In the genomic region with DNA sequence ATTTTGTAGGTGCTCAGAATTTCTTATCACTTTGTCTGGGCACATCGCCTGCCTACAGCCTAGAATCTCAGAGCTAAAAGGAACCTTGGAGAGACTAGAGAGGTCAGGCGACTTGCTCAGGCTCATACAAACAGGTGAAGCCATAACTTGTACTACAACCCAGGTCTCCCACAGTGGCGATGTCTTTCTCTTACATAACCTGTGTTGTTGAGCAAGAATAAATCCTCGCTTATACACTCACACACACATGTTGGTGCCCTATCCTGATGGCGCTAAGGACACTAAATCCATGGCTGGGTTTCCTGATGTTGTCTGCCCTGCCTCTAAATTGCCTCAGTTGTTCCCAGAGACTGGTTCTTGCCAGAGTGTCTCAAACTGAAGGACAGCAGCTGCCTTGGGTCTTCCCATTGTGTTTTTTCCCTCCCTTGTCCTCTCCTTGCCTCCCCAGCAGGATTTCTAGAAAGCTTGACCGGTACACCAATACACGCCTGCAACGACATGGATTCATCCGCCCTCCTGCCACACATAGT, we compare ENCODE assay signal across 2 cellular contexts.
TF ChIP-seq lines count a peak whose summit lies in the region.

No MANE protein-coding gene starts in this region.

TF ChIP-seq in liver, 16 proteins besides CTCF, POLR2A, EP300 and RAD21:
- no peak for TF ChIP-seq FOXA1 (IDR thresholded peaks at IDR 0.05)
- no peak for TF ChIP-seq MAX (IDR thresholded peaks at IDR 0.05)
- TF ChIP-seq, protein P1, sequence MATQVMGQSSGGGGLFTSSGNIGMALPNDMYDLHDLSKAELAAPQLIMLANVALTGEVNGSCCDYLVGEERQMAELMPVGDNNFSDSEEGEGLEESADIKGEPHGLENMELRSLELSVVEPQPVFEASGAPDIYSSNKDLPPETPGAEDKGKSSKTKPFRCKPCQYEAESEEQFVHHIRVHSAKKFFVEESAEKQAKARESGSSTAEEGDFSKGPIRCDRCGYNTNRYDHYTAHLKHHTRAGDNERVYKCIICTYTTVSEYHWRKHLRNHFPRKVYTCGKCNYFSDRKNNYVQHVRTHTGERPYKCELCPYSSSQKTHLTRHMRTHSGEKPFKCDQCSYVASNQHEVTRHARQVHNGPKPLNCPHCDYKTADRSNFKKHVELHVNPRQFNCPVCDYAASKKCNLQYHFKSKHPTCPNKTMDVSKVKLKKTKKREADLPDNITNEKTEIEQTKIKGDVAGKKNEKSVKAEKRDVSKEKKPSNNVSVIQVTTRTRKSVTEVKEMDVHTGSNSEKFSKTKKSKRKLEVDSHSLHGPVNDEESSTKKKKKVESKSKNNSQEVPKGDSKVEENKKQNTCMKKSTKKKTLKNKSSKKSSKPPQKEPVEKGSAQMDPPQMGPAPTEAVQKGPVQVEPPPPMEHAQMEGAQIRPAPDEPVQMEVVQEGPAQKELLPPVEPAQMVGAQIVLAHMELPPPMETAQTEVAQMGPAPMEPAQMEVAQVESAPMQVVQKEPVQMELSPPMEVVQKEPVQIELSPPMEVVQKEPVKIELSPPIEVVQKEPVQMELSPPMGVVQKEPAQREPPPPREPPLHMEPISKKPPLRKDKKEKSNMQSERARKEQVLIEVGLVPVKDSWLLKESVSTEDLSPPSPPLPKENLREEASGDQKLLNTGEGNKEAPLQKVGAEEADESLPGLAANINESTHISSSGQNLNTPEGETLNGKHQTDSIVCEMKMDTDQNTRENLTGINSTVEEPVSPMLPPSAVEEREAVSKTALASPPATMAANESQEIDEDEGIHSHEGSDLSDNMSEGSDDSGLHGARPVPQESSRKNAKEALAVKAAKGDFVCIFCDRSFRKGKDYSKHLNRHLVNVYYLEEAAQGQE (IDR thresholded peaks at IDR 0.05), result no peak
- no peak for TF ChIP-seq FOXA2 (IDR thresholded peaks at IDR 0.05)
- peak; percentile 20 for TF ChIP-seq YY1 (IDR thresholded peaks at IDR 0.05)
- TF ChIP-seq SP1 (IDR thresholded peaks at IDR 0.05), result no peak
- TF ChIP-seq RXRA (IDR thresholded peaks at IDR 0.05), result no peak
- TF ChIP-seq ATF3 (IDR thresholded peaks at IDR 0.05), result no peak
- peak in 1 of 2 donors; percentile 34 for TF ChIP-seq HNF4A (conservative IDR thresholded peaks at IDR 0.05)
- no peak for TF ChIP-seq EGR1 (IDR thresholded peaks at IDR 0.05; ENCODE audit: low read depth in 2 of 2)
- TF ChIP-seq HNF4G (IDR thresholded peaks at IDR 0.05), result no peak
- TF ChIP-seq TAF1 (conservative IDR thresholded peaks at IDR 0.05), result no peak
- no peak for TF ChIP-seq GABPA (IDR thresholded peaks at IDR 0.05 in 1 of 2, conservative IDR thresholded peaks at IDR 0.05 in 1 of 2)
- TF ChIP-seq JUND (IDR thresholded peaks at IDR 0.05), result no peak

TF ChIP-seq in HepG2, 621 proteins besides CTCF, POLR2A, EP300 and RAD21:
- TF ChIP-seq, protein P2, sequence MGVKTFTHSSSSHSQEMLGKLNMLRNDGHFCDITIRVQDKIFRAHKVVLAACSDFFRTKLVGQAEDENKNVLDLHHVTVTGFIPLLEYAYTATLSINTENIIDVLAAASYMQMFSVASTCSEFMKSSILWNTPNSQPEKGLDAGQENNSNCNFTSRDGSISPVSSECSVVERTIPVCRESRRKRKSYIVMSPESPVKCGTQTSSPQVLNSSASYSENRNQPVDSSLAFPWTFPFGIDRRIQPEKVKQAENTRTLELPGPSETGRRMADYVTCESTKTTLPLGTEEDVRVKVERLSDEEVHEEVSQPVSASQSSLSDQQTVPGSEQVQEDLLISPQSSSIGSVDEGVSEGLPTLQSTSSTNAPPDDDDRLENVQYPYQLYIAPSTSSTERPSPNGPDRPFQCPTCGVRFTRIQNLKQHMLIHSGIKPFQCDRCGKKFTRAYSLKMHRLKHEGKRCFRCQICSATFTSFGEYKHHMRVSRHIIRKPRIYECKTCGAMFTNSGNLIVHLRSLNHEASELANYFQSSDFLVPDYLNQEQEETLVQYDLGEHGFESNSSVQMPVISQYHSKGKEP (CRISPR knock-in tag; IDR thresholded peaks at IDR 0.05), result no peak
- TF ChIP-seq SRF (IDR thresholded peaks at IDR 0.05; ENCODE audit: low read depth, low read length) (no peak), ZNF17 (CRISPR knock-in tag; IDR thresholded peaks at IDR 0.05) (no peak), RFX1 (IDR thresholded peaks at IDR 0.05) (no peak), ZNF234 (CRISPR knock-in tag; conservative IDR thresholded peaks at IDR 0.05) (no peak), RORA (CRISPR knock-in tag; IDR thresholded peaks at IDR 0.05) (no peak), ZNF646 (CRISPR knock-in tag; IDR thresholded peaks at IDR 0.05) (no peak), KDM1A (CRISPR knock-in tag; IDR thresholded peaks at IDR 0.05) (no peak)
- TF ChIP-seq, protein P3, sequence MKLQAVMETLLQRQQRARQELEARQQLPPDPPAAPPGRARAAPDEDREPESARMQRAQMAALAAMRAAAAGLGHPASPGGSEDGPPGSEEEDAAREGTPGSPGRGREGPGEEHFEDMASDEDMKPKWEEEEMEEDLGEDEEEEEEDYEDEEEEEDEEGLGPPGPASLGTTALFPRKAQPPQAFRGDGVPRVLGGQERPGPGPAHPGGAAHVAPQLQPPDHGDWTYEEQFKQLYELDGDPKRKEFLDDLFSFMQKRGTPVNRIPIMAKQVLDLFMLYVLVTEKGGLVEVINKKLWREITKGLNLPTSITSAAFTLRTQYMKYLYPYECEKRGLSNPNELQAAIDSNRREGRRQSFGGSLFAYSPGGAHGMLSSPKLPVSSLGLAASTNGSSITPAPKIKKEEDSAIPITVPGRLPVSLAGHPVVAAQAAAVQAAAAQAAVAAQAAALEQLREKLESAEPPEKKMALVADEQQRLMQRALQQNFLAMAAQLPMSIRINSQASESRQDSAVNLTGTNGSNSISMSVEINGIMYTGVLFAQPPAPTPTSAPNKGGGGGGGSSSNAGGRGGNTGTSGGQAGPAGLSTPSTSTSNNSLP (IDR thresholded peaks at IDR 0.05; ENCODE audit: low read depth, low read length), result no peak
- TF ChIP-seq, protein P4, sequence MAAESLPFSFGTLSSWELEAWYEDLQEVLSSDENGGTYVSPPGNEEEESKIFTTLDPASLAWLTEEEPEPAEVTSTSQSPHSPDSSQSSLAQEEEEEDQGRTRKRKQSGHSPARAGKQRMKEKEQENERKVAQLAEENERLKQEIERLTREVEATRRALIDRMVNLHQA (CRISPR knock-in tag; IDR thresholded peaks at IDR 0.05), result no peak
- TF ChIP-seq, protein P5, sequence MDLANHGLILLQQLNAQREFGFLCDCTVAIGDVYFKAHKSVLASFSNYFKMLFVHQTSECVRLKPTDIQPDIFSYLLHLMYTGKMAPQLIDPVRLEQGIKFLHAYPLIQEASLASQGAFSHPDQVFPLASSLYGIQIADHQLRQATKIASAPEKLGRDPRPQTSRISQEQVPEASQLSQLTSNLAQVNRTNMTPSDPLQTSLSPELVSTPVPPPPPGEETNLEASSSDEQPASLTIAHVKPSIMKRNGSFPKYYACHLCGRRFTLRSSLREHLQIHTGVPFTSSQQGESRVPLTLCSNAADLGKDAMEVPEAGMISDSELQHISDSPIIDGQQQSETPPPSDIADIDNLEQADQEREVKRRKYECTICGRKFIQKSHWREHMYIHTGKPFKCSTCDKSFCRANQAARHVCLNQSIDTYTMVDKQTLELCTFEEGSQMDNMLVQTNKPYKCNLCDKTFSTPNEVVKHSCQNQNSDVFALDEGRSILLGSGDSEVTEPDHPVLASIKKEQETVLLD (CRISPR knock-in tag; IDR thresholded peaks at IDR 0.05; ENCODE audit: low read depth), result no peak
- TF ChIP-seq, protein P6, sequence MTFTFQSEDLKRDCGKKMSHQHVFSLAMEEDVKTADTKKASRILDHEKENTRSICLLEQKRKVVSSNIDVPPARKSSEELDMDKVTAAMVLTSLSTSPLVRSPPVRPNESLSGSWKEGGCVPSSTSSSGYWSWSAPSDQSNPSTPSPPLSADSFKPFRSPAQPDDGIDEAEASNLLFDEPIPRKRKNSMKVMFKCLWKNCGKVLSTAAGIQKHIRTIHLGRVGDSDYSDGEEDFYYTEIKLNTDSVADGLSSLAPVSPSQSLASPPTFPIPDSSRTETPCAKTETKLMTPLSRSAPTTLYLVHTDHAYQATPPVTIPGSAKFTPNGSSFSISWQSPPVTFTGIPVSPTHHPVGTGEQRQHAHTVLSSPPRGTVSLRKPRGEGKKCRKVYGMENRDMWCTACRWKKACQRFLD (CRISPR knock-in tag; IDR thresholded peaks at IDR 0.05; ENCODE audit: borderline replicate concordance), result no peak
